In genomic region chr12:80170915-80171314, GRCh38 we compare ENCODE assay signal across 27 cellular contexts.
"Had no signal": no experiment of that assay in that cellular context is flagged by ENCODE, and none has a peak within 500 bp of the region (broad histone marks: within the 10 kb centered on the region; RNA-seq: fewer than 3 reads in every experiment).

No MANE protein-coding gene starts in this region.

- H3K9me3 Mint-ChIP-seq: natural killer cell treated with Interleukin-12 subunit alpha and Interleukin-12 subunit beta and Interleukin-15 and Interleukin-18, amount 100 ng/mL, for 72 hours; stimulated activated naive CD8-positive, alpha-beta T cell treated with anti-CD3 and anti-CD28 coated beads, Interleukin-15, amount 100 ng/mL, for 72 hours had no signal

- H3K9me3 ChIP-seq: gastroesophageal sphincter, heart left ventricle, left lung, mucosa of descending colon, neutrophil, suprapubic skin, transverse colon, vagina had no signal

- H3K27me3 Mint-ChIP-seq: natural killer cell treated with Interleukin-12 subunit alpha and Interleukin-12 subunit beta and Interleukin-15 and Interleukin-18, amount 100 ng/mL, for 72 hours; progenitor cell of endocrine pancreas had no signal

- H3K27ac Mint-ChIP-seq: mesothelial cell of epicardium; naive B cell; natural killer cell treated with Interleukin-12 subunit alpha and Interleukin-12 subunit beta and Interleukin-15 and Interleukin-18, amount 100 ng/mL, for 72 hours; progenitor cell of endocrine pancreas; stimulated activated naive CD8-positive, alpha-beta T cell treated with anti-CD3 and anti-CD28 coated beads, Interleukin-15, amount 100 ng/mL, for 72 hours had no signal

- H3K27ac ChIP-seq: dorsolateral prefrontal cortex, gastroesophageal sphincter, heart left ventricle, hepatocyte, left lung, neutrophil, parathyroid adenoma, suprapubic skin, transverse colon, vagina had no signal

- H3K36me3 ChIP-seq: gastroesophageal sphincter, heart left ventricle, left lung, neutrophil, suprapubic skin, transverse colon, vagina had no signal

- ATAC-seq: gastroesophageal sphincter; heart left ventricle; left lung; mucosa of descending colon; natural killer cell treated with Interleukin-12 subunit alpha and Interleukin-12 subunit beta and Interleukin-15 and Interleukin-18, amount 100 ng/mL, for 72 hours; sciatic nerve; stimulated activated naive CD8-positive, alpha-beta T cell treated with anti-CD3 and anti-CD28 coated beads, Interleukin-15, amount 100 ng/mL, for 72 hours had no signal

- H3K4me3 Mint-ChIP-seq: mesothelial cell of epicardium; naive B cell; natural killer cell treated with Interleukin-12 subunit alpha and Interleukin-12 subunit beta and Interleukin-15 and Interleukin-18, amount 100 ng/mL, for 72 hours; neural crest cell; stimulated activated naive CD8-positive, alpha-beta T cell treated with anti-CD3 and anti-CD28 coated beads, Interleukin-15, amount 100 ng/mL, for 72 hours had no signal

- H3K4me2 ChIP-seq: hepatocyte, smooth muscle cell had no signal

- H3K27me3 ChIP-seq: dorsolateral prefrontal cortex, gastroesophageal sphincter, heart left ventricle, hepatocyte, left lung, neutrophil, suprapubic skin, transverse colon, vagina had no signal

- H3K9ac ChIP-seq: parathyroid adenoma had no signal

- H3K36me3 Mint-ChIP-seq: naive B cell had no signal

- H3K4me1 Mint-ChIP-seq: naive B cell, neural crest cell had no signal

- H3K4me1 ChIP-seq: gastroesophageal sphincter, heart left ventricle, left lung, parathyroid adenoma, suprapubic skin, transverse colon, vagina had no signal

- H3K79me2 ChIP-seq: hepatocyte, parathyroid adenoma had no signal

- DNase-seq: dorsolateral prefrontal cortex; effector CD4-positive, alpha-beta T cell; heart left ventricle; kidney; left lung; mesenchymal stem cell; mucosa of descending colon; naive B cell; stimulated activated CD4-positive, alpha-beta T cell treated with anti-CD3 and anti-CD28 coated beads, Interleukin-12 subunit alpha, Interleukin-12 subunit beta, amount 100 ng/mL, for 4 hours; stimulated activated CD4-positive, alpha-beta T cell treated with anti-CD3 and anti-CD28 coated beads, Interleukin-1b, Interleukin-23, amount 100 ng/mL, for 48 hours; stimulated activated CD4-positive, alpha-beta T cell treated with anti-CD3 and anti-CD28 coated beads, Interleukin-4, amount 100 ng/mL, for 1 hour; stimulated activated CD8-positive, alpha-beta memory T cell treated with anti-CD3 and anti-CD28 coated beads, Interleukin-4, amount 100 ng/mL, for 48 hours; stimulated activated naive CD4-positive, alpha-beta T cell; stimulated activated naive CD8-positive, alpha-beta T cell treated with anti-CD3 and anti-CD28 coated beads, Interleukin-15, amount 100 ng/mL, for 72 hours; transverse colon had no signal

- H3K4me3 ChIP-seq: dorsolateral prefrontal cortex, gastroesophageal sphincter, heart left ventricle, hepatocyte, left lung, mucosa of descending colon, smooth muscle cell, suprapubic skin, transverse colon, vagina had no signal

- H2AFZ ChIP-seq: hepatocyte, parathyroid adenoma had no signal
